In the genomic region with DNA sequence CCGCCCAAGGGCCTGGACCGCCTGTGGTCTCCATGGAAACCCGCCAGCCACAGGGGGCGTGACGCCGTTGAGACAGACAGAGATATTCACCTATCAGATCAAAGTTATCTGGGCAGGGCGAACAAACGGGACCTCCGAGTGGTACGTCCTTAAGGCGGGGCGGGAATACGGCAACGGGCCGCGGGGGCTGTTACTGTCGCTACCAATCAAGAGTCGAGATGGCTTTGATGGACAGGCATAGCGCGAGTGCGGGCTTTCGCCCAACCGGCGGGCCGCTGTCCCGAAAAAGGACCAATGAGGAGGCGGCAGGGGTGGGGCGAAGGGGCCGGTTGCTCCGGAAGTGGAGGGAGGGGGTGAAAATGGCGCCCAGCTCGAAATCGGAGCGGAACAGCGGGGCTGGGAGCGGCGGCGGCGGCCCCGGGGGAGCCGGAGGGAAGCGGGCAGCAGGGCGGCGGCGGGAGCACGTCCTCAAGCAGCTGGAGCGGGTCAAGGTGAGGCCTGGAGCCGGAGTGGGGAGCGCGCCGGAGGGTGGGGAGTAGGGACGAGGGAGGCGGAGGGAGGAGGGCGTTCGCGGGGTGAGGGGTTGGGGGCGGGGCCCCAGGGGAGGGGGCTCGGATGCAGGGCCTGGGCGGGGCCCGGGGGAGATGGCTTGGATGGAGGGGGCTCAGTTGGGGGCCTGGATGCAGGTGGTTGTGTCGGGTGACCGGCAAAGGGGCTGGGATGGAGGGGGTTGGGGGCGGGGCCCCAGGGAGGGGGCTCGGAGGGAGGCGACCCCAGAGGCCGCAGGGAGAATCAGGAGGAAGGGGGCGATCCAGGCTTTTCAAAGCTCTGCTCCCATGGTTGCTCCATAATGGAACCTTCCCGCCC, we compare ENCODE assay signal across 8 cellular contexts. TPM values are rescaled to one million over a fixed set of nuclear protein-coding genes. Genes with fewer than 3 reads are reported as not detected.
DNase-seq lines count a peak whose midpoint lies in the region; ATAC-seq and TF ChIP-seq lines count a peak whose summit lies in the region.

TSS of gene DCAF15 (plus strand) at position 356 of the 867 bp plus-strand sequence. CDS start at position 360, 4 bp downstream.

- ATAC-seq in HG02678 (IDR thresholded peaks at IDR 0.05; ENCODE audit: unreplicated experiment) (peak; percentile 98), thoracic aorta (ENCODE audit: insufficient number of reproducible peaks, low FRiP score, low read depth) (peak; percentile 100)
- peak; percentile 99 for ATAC-seq in activated naive CD8-positive, alpha-beta T cell treated with anti-CD3 and anti-CD28 coated beads, Interleukin-2, amount 10 ng/mL, durations not matched to agents 7 days and 5 days (ENCODE audit: low read depth)

- peaks cover 2% of the 10 kb centered on the region; the same call in 1 of the 2 replicates for H3K36me3 ChIP-seq in SU-DHL-6 (ENCODE audit: low read length)
- peaks cover 22% of the 10 kb centered on the region for H3K36me3 ChIP-seq in osteoblast (ENCODE audit: insufficient read depth, low read length)
- peaks cover 21% of the 10 kb centered on the region for H3K36me3 ChIP-seq in thoracic aorta

- H3K4me3 Mint-ChIP-seq in activated naive CD8-positive, alpha-beta T cell treated with anti-CD3 and anti-CD28 coated beads, Interleukin-2, amount 10 ng/mL, durations not matched to agents 7 days and 5 days: peak within 1 kb of the TSS; percentile 99
- H3K4me3 Mint-ChIP-seq in glutamatergic neuron (ENCODE audit: unreplicated experiment): peak within 1 kb of the TSS; percentile 90

- POLR2A ChIA-PET in activated naive CD8-positive, alpha-beta T cell treated with anti-CD3 and anti-CD28 coated beads, Interleukin-2, amount 10 ng/mL, durations not matched to agents 7 days and 5 days (lab: Charles Lee): interaction anchor here (0.5 to 3.1 kb wide), 25 partner anchors 10 to 179 kb away, joined by 3 to 30 read pairs (median 3); partner anchors contain the start of genes BRME1, CC2D1A, IL27RA and MISP3

- TF ChIP-seq CTCF in SU-DHL-6 (IDR thresholded peaks at IDR 0.05; ENCODE audit: insufficient read depth, low read length, poor library complexity, severe bottlenecking) (no peak), glutamatergic neuron (IDR thresholded peaks at IDR 0.05; ENCODE audit: partially characterized antibody, unreplicated experiment) (no peak), osteoblast (IDR thresholded peaks at IDR 0.05; ENCODE audit: extremely low read depth, low read depth, low read length) (no peak), thoracic aorta (IDR thresholded peaks at IDR 0.05) (no peak)

- H3F3A ChIP-seq in SU-DHL-6 (ENCODE audit: insufficient read depth): no peaks in the 10 kb centered on the region

- peak; percentile 69 for TF ChIP-seq POLR2A in GM10847 (IDR thresholded peaks at IDR 0.05; ENCODE audit: extremely low read depth, insufficient read length)

- H3K27ac Mint-ChIP-seq in activated naive CD8-positive, alpha-beta T cell treated with anti-CD3 and anti-CD28 coated beads, Interleukin-2, amount 10 ng/mL, durations not matched to agents 7 days and 5 days: peak within 1 kb of the TSS; percentile 93
- peak within 1 kb of the TSS; percentile 68 for H3K27ac Mint-ChIP-seq in glutamatergic neuron (ENCODE audit: unreplicated experiment)

- H3K27me3 ChIP-seq in SU-DHL-6 (ENCODE audit: low read length) (no peaks in the 10 kb centered on the region), osteoblast (ENCODE audit: insufficient read depth, low read length) (no peaks in the 10 kb centered on the region), thoracic aorta (replicated peaks; ENCODE audit: insufficient read depth) (no peaks in the 10 kb centered on the region)

- H3K9me3 ChIP-seq in SU-DHL-6 (ENCODE audit: insufficient read depth, low read length): no peaks in the 10 kb centered on the region
- H3K9me3 ChIP-seq in osteoblast (ENCODE audit: low read depth, low read length): no peaks in the 10 kb centered on the region
- H3K9me3 ChIP-seq in thoracic aorta: no peaks in the 10 kb centered on the region

- H3K4me3 ChIP-seq in SU-DHL-6 (ENCODE audit: insufficient read depth, low read length, poor library complexity, severe bottlenecking) (peak within 1 kb of the TSS; percentile 69), osteoblast (ENCODE audit: insufficient read depth, low read length) (peak within 1 kb of the TSS; percentile 88), thoracic aorta (peak within 1 kb of the TSS; percentile 90)

- H3K79me2 ChIP-seq in SU-DHL-6 (ENCODE audit: insufficient read depth, low read length) (peaks cover 16% of the 10 kb centered on the region), osteoblast (ENCODE audit: insufficient read depth, low read length) (peaks cover 20% of the 10 kb centered on the region)

- no peaks in the 10 kb centered on the region for H3K9me3 Mint-ChIP-seq in activated naive CD8-positive, alpha-beta T cell treated with anti-CD3 and anti-CD28 coated beads, Interleukin-2, amount 10 ng/mL, durations not matched to agents 7 days and 5 days
- H3K9me3 Mint-ChIP-seq in glutamatergic neuron (ENCODE audit: unreplicated experiment): peaks cover 3% of the 10 kb centered on the region

- peaks cover 14% of the 10 kb centered on the region for H3K4me1 Mint-ChIP-seq in activated naive CD8-positive, alpha-beta T cell treated with anti-CD3 and anti-CD28 coated beads, Interleukin-2, amount 10 ng/mL, durations not matched to agents 7 days and 5 days
- peaks cover 4% of the 10 kb centered on the region for H3K4me1 Mint-ChIP-seq in glutamatergic neuron (ENCODE audit: low read depth, unreplicated experiment)

- H2AFZ ChIP-seq in SU-DHL-6 (ENCODE audit: low read depth, low read length, severe bottlenecking) (peak within 1 kb of the TSS; percentile 91), osteoblast (ENCODE audit: low read length) (peak within 1 kb of the TSS; percentile 96)

- H3K27ac ChIP-seq in SU-DHL-6 (ENCODE audit: low read depth, low read length): peak within 1 kb of the TSS; percentile 54
- H3K27ac ChIP-seq in osteoblast (ENCODE audit: low read depth, low read length): peak within 1 kb of the TSS; percentile 37
- peak within 1 kb of the TSS; percentile 59 to 79 for H3K27ac ChIP-seq in thoracic aorta

- H3K4me1 ChIP-seq in osteoblast (ENCODE audit: insufficient read depth, low read length) (no peaks in the 10 kb centered on the region), thoracic aorta (ENCODE audit: control insufficient read depth in 1 of 2, low read depth in 2 of 2) (peaks cover 0 to 13% of the 10 kb centered on the region in 2 donors)

- peaks cover 4% of the 10 kb centered on the region for H3K36me3 Mint-ChIP-seq in activated naive CD8-positive, alpha-beta T cell treated with anti-CD3 and anti-CD28 coated beads, Interleukin-2, amount 10 ng/mL, durations not matched to agents 7 days and 5 days
- no peaks in the 10 kb centered on the region for H3K36me3 Mint-ChIP-seq in glutamatergic neuron (ENCODE audit: unreplicated experiment)

- no peaks in the 10 kb centered on the region; the same call in 1 of the 2 replicates for H4K20me1 ChIP-seq in SU-DHL-6 (ENCODE audit: low read depth, low read length)
- peaks cover 12% of the 10 kb centered on the region for H4K20me1 ChIP-seq in osteoblast (ENCODE audit: insufficient read depth, low read length)

- no peaks in the 10 kb centered on the region for H3K27me3 Mint-ChIP-seq in activated naive CD8-positive, alpha-beta T cell treated with anti-CD3 and anti-CD28 coated beads, Interleukin-2, amount 10 ng/mL, durations not matched to agents 7 days and 5 days
- H3K27me3 Mint-ChIP-seq in glutamatergic neuron (ENCODE audit: unreplicated experiment): peaks cover 6% of the 10 kb centered on the region

- no peaks in the 10 kb centered on the region for H3K9me2 ChIP-seq in SU-DHL-6 (replicated peaks; ENCODE audit: insufficient read depth, low read length)

- H3K4me2 ChIP-seq in SU-DHL-6 (ENCODE audit: low read depth, low read length, poor library complexity, severe bottlenecking) (peak within 1 kb of the TSS; percentile 95), osteoblast (ENCODE audit: insufficient read depth, low read length) (peak within 1 kb of the TSS; percentile 91)

- H3K9ac ChIP-seq in SU-DHL-6 (ENCODE audit: low read length): peak within 1 kb of the TSS; percentile 88

- DNase-seq in NCI-H128 (lab: John Stamatoyannopoulos, UW; ENCODE audit: unreplicated experiment) (peak; percentile 99), glutamatergic neuron (peak; percentile 99), osteoblast (ENCODE audit: insufficient read length, low spot score, missing footprints) (peak; percentile 100), thoracic aorta (ENCODE audit: low spot score) (peak; percentile 97)
- peak; percentile 95 for DNase-seq in activated naive CD8-positive, alpha-beta T cell treated with anti-CD3 and anti-CD28 coated beads, Interleukin-2, amount 10 ng/mL, durations not matched to agents 7 days and 5 days

RNA-seq across cellular contexts. Expression of gene DCAF15, which starts in this region (rescaled TPM):
- 100 to 1,000 TPM; 105 to 106 TPM for total RNA-seq in activated naive CD8-positive, alpha-beta T cell treated with anti-CD3 and anti-CD28 coated beads, Interleukin-2, amount 10 ng/mL, durations not matched to agents 7 days and 5 days
- 84.4 TPM for total RNA-seq in glutamatergic neuron (ENCODE audit: unreplicated experiment)
- total RNA-seq in osteoblast: 11.5 and 11.9 TPM in 2 replicates
- 10 to 100 TPM; 12.6 to 31.4 TPM for total RNA-seq in thoracic aorta

Comparison
In these comparisons a context has a peak if more than half of its experiments do, and no peak if none do; other contexts are left out.
1. Peak in every context shown above with its lines: DNase-seq, ATAC-seq, H3K4me3 ChIP-seq and H3K27ac ChIP-seq.